In the genomic region with DNA sequence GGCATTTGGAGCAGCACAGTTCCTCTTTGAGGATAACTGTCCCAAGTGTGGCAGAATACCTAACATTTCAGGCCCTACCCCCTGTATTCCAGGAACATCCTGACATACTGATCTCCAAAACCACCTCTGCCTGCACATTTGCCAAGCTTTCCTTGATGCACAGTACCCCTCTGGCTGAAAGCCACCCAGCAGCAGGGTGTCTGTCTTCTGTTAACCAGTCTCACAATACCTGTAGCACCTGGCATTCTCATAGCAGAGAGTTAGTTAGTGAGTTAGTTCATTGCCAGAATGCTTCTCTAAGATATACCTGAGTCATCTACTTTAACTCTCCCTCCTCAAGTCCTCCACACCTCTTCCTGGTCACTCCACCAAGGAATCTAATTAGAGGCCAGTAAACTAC, we compare ENCODE assay signal across 20 cellular contexts. TPM values are rescaled to one million over a fixed set of nuclear protein-coding genes. Genes with fewer than 3 reads are reported as not detected.
A peak's percentile ranks its signal among the peaks of the same experiment; 100 is the strongest.
DNase-seq lines count a peak whose midpoint lies in the region; ATAC-seq and TF ChIP-seq lines count a peak whose summit lies in the region.
"Had no signal": no experiment of that assay in that cellular context is flagged by ENCODE, and none has a peak within 500 bp of the region (broad histone marks: within the 10 kb centered on the region; RNA-seq: fewer than 3 reads in every experiment).

No MANE protein-coding gene starts in this region.

- H3K4me3 ChIP-seq in upper lobe of right lung, result no peak overlapping the region
- H3K4me3 ChIP-seq: SK-N-MC, suprapubic skin had no signal

- no peaks in the 10 kb centered on the region for H3K27me3 ChIP-seq in foreskin keratinocyte
- no peaks in the 10 kb centered on the region for H3K27me3 ChIP-seq in upper lobe of right lung
- H3K27me3 ChIP-seq: suprapubic skin had no signal

- DNase-seq in stimulated activated naive CD8-positive, alpha-beta T cell treated with anti-CD3 and anti-CD28 coated beads, Interleukin-15, Interleukin-2, amounts not matched to agents 100 U/mL and 50 U/mL, for 24 hours, result no peak
- no peak for DNase-seq in activated CD4-positive, alpha-beta memory T cell treated with anti-CD3 and anti-CD28 coated beads for 36 hours
- peak in 1 of 2 donors; percentile 30 for DNase-seq in foreskin keratinocyte
- DNase-seq in upper lobe of right lung, result no peak
- DNase-seq in stimulated activated CD4-positive, alpha-beta T cell treated with anti-CD3 and anti-CD28 coated beads, Interleukin-4, amount 100 ng/mL, for 1 hour, result no peak
- DNase-seq in OCI-M1 (lab: John Stamatoyannopoulos, UW), result no peak
- DNase-seq in NCI-H345 treated with DMSO at 0.1 percent for 48 hours (lab: John Stamatoyannopoulos, UW; ENCODE audit: unreplicated experiment), result no peak
- DNase-seq: activated CD4-positive, alpha-beta T cell treated with anti-CD3 and anti-CD28 coated beads for 4 hours; Calu3; endodermal cell; head of caudate nucleus; naive B cell; NCI-H1105 treated with DMSO at 0.1 percent for 48 hours; stimulated activated CD4-positive, alpha-beta T cell treated with anti-CD3 and anti-CD28 coated beads, Interleukin-4, amount 100 ng/mL, for 24 hours had no signal

- no peaks in the 10 kb centered on the region for H3K9me3 Mint-ChIP-seq in stimulated activated naive CD8-positive, alpha-beta T cell treated with anti-CD3 and anti-CD28 coated beads, Interleukin-15, Interleukin-2, amounts not matched to agents 100 ng/mL and 50 ng/mL, for 24 hours
- H3K9me3 Mint-ChIP-seq in activated CD4-positive, alpha-beta memory T cell treated with anti-CD3 and anti-CD28 coated beads for 36 hours, result no peaks in the 10 kb centered on the region
- H3K9me3 Mint-ChIP-seq: endodermal cell, naive B cell had no signal

- peak overlapping the region; percentile 95 for H3K27ac Mint-ChIP-seq in stimulated activated naive CD8-positive, alpha-beta T cell treated with anti-CD3 and anti-CD28 coated beads, Interleukin-15, Interleukin-2, amounts not matched to agents 100 ng/mL and 50 ng/mL, for 24 hours
- peak overlapping the region; percentile 88 for H3K27ac Mint-ChIP-seq in activated CD4-positive, alpha-beta memory T cell treated with anti-CD3 and anti-CD28 coated beads for 36 hours
- H3K27ac Mint-ChIP-seq: endodermal cell had no signal

- H3K4me1 ChIP-seq in foreskin keratinocyte (no peaks in the 10 kb centered on the region), upper lobe of right lung (no peaks in the 10 kb centered on the region)
- H3K4me1 ChIP-seq: parathyroid adenoma, suprapubic skin had no signal

- H3K36me3 Mint-ChIP-seq in stimulated activated naive CD8-positive, alpha-beta T cell treated with anti-CD3 and anti-CD28 coated beads, Interleukin-15, Interleukin-2, amounts not matched to agents 100 ng/mL and 50 ng/mL, for 24 hours (ENCODE audit: low read depth), result no peaks in the 10 kb centered on the region
- peaks cover 6% of the 10 kb centered on the region for H3K36me3 Mint-ChIP-seq in activated CD4-positive, alpha-beta memory T cell treated with anti-CD3 and anti-CD28 coated beads for 36 hours
- H3K36me3 Mint-ChIP-seq: naive B cell had no signal

- peaks cover 60% of the 10 kb centered on the region for H3K4me1 Mint-ChIP-seq in stimulated activated naive CD8-positive, alpha-beta T cell treated with anti-CD3 and anti-CD28 coated beads, Interleukin-15, Interleukin-2, amounts not matched to agents 100 ng/mL and 50 ng/mL, for 24 hours (ENCODE audit: low read depth)
- peaks cover 79% of the 10 kb centered on the region for H3K4me1 Mint-ChIP-seq in activated CD4-positive, alpha-beta memory T cell treated with anti-CD3 and anti-CD28 coated beads for 36 hours (ENCODE audit: low read depth)
- H3K4me1 Mint-ChIP-seq: endodermal cell, naive B cell had no signal

- ATAC-seq in stimulated activated naive CD8-positive, alpha-beta T cell treated with anti-CD3 and anti-CD28 coated beads, Interleukin-15, Interleukin-2, amounts not matched to agents 100 U/mL and 50 U/mL, for 24 hours, result no peak
- peak; percentile 48 for ATAC-seq in foreskin keratinocyte
- ATAC-seq in upper lobe of right lung, result no peak

- H3K36me3 ChIP-seq in upper lobe of right lung, result no peaks in the 10 kb centered on the region
- H3K36me3 ChIP-seq: suprapubic skin had no signal

- no peaks in the 10 kb centered on the region for H3K9me3 ChIP-seq in upper lobe of right lung
- H3K9me3 ChIP-seq: suprapubic skin had no signal

- H3K27ac ChIP-seq in foreskin keratinocyte (no peak overlapping the region), upper lobe of right lung (peak overlapping the region; percentile 34)
- H3K27ac ChIP-seq: KMS-11, parathyroid adenoma, SK-N-MC, suprapubic skin had no signal

- H3K27me3 Mint-ChIP-seq in stimulated activated naive CD8-positive, alpha-beta T cell treated with anti-CD3 and anti-CD28 coated beads, Interleukin-15, Interleukin-2, amounts not matched to agents 100 ng/mL and 50 ng/mL, for 24 hours, result no peaks in the 10 kb centered on the region
- no peaks in the 10 kb centered on the region for H3K27me3 Mint-ChIP-seq in activated CD4-positive, alpha-beta memory T cell treated with anti-CD3 and anti-CD28 coated beads for 36 hours
- H3K27me3 Mint-ChIP-seq: naive B cell had no signal

- CTCF ChIA-PET in activated CD4-positive, alpha-beta memory T cell treated with anti-CD3 and anti-CD28 coated beads for 36 hours (lab: Charles Lee), result interaction anchor here (0.7 to 2.1 kb wide), 10 partner anchors 11 to 116 kb away, joined by 3 to 11 read pairs (median 4); no protein-coding TSS in a partner anchor

- no peak for TF ChIP-seq CTCF in foreskin keratinocyte (conservative IDR thresholded peaks at IDR 0.05)
- TF ChIP-seq CTCF in upper lobe of right lung (IDR thresholded peaks at IDR 0.05), result no peak

- H3K4me3 Mint-ChIP-seq in stimulated activated naive CD8-positive, alpha-beta T cell treated with anti-CD3 and anti-CD28 coated beads, Interleukin-15, Interleukin-2, amounts not matched to agents 100 ng/mL and 50 ng/mL, for 24 hours, result peak overlapping the region; percentile 45
- peak overlapping the region; percentile 18 for H3K4me3 Mint-ChIP-seq in activated CD4-positive, alpha-beta memory T cell treated with anti-CD3 and anti-CD28 coated beads for 36 hours
- H3K4me3 Mint-ChIP-seq: endodermal cell, naive B cell had no signal

- POLR2A ChIA-PET in activated CD4-positive, alpha-beta memory T cell treated with anti-CD3 and anti-CD28 coated beads for 36 hours (lab: Charles Lee), result interaction anchor here (0.7 to 5.9 kb wide), 7 partner anchors 11 to 47 kb away, joined by 3 to 46 read pairs (median 11); a partner anchor contains a TSS

- intact Hi-C loops in activated CD4-positive, alpha-beta memory T cell treated with anti-CD3 and anti-CD28 coated beads for 36 hours (cut with micrococcal nuclease), result loop anchor here (2.0 to 10.0 kb wide), 3 partner anchors 26 to 434 kb away; a partner anchor contains a TSS
- intact Hi-C loops in upper lobe of right lung (cut with DNase I), result no loop called here

RNA-seq across cellular contexts. Expression of a gene that starts 46.1 kb away (rescaled TPM):
- total RNA-seq in activated CD4-positive, alpha-beta memory T cell treated with anti-CD3 and anti-CD28 coated beads for 36 hours, result 100 to 1,000 TPM; 163 to 169 TPM
- total RNA-seq in foreskin keratinocyte, result 4.5 and 6.7 TPM in 2 replicates
- 1.2 and 2.1 TPM in 2 replicates for polyA plus RNA-seq in foreskin keratinocyte
- total RNA-seq in upper lobe of right lung, result 226 TPM
- total RNA-seq: G401 had no signal

Comparison
In these comparisons a context has a peak if more than half of its experiments do, and no peak if none do; other contexts are left out.
1. RNA of a gene that starts 46.1 kb away (total RNA-seq): 226 TPM in upper lobe of right lung (single experiment) and 163 to 169 TPM in activated CD4-positive, alpha-beta memory T cell treated with anti-CD3 and anti-CD28 coated beads for 36 hours; 4.5 to 6.7 TPM in foreskin keratinocyte; every median in the first group is over 10 times any median in the second.